In genomic region chr3:142853270-142854163, GRCh38 we compare ENCODE assay signal across 10 cellular contexts. TPM values are rescaled to one million over a fixed set of nuclear protein-coding genes. Genes with fewer than 3 reads are reported as not detected.
A peak's percentile ranks its signal among the peaks of the same experiment; 100 is the strongest.
DNase-seq lines count a peak whose midpoint lies in the region; ATAC-seq, FAIRE-seq and TF ChIP-seq lines count a peak whose summit lies in the region.
"Had no signal": no experiment of that assay in that cellular context is flagged by ENCODE, and none has a peak within 500 bp of the region (broad histone marks: within the 10 kb centered on the region; RNA-seq: fewer than 3 reads in every experiment).

No MANE protein-coding gene starts in this region.

- H2BK5ac ChIP-seq in H1 (ENCODE audit: low read depth, low read length) = no peak overlapping the region

- no peak overlapping the region for H3K14ac ChIP-seq in H1 (ENCODE audit: insufficient read length)

- intact Hi-C loops in sigmoid colon (cut with DNase I) = no loop called here

- TF ChIP-seq EP300 in H1 (IDR thresholded peaks at IDR 0.05; ENCODE audit: borderline replicate concordance in 1 of 2, low read depth in 2 of 2, low read length in 2 of 2) (no peak), sigmoid colon (IDR thresholded peaks at IDR 0.05) (no peak)

- H3K23me2 ChIP-seq in H1 (ENCODE audit: low read depth, low read length) = no peaks in the 10 kb centered on the region

- no peak overlapping the region for H4K8ac ChIP-seq in H1 (ENCODE audit: extremely low read depth, insufficient read depth, low read length)

- H2AFZ ChIP-seq in H1 (ENCODE audit: low read length) = no peak overlapping the region

- H3K27ac ChIP-seq in H1 (ENCODE audit: low read depth, low read length) = no peak overlapping the region
- no peak overlapping the region for H3K27ac ChIP-seq in sigmoid colon
- H3K27ac ChIP-seq: gastroesophageal sphincter had no signal

- H3K9me3 ChIP-seq in H1 (ENCODE audit: insufficient read depth in 2 of 2, low read depth in 1 of 2, low read length in 1 of 2) (no peaks in the 10 kb centered on the region), sigmoid colon (no peaks in the 10 kb centered on the region)
- H3K9me3 ChIP-seq: gastroesophageal sphincter had no signal

- no peak overlapping the region for H3K56ac ChIP-seq in H1 (replicated peaks; ENCODE audit: insufficient read length, low read depth, low read length)

- H3K79me2 ChIP-seq in H1 (ENCODE audit: control insufficient read depth in 1 of 2, insufficient read depth in 2 of 2, low read length in 2 of 2) = no peaks in the 10 kb centered on the region

- no peak overlapping the region for H2BK120ac ChIP-seq in H1 (replicated peaks; ENCODE audit: low read depth, low read length)

- H2BK20ac ChIP-seq in H1 (ENCODE audit: low read length) = no peak overlapping the region

- no peak overlapping the region for H4K91ac ChIP-seq in H1 (replicated peaks; ENCODE audit: insufficient read length, low read length)

- ATAC-seq in GM18511 (IDR thresholded peaks at IDR 0.05; ENCODE audit: unreplicated experiment) (peak; percentile 58), omental fat pad (ENCODE audit: low FRiP score) (peak; percentile 80), HG02884 (IDR thresholded peaks at IDR 0.05; ENCODE audit: unreplicated experiment) (no peak), GM18498 (IDR thresholded peaks at IDR 0.05; ENCODE audit: unreplicated experiment) (no peak)
- ATAC-seq: gastroesophageal sphincter had no signal

- 0 out of 2 replicates have a peak overlapping the region, but pooled peaks have one; percentile 26 for H3K18ac ChIP-seq in H1 (ENCODE audit: extremely low read depth, low read length)

- no peak overlapping the region for H2BK15ac ChIP-seq in H1 (ENCODE audit: low read length)

- no peak overlapping the region for H3K4ac ChIP-seq in H1 (replicated peaks; ENCODE audit: insufficient read length, low read depth, low read length)

- no peak for TF ChIP-seq CTCF in H1 (IDR thresholded peaks at IDR 0.05; ENCODE audit: control extremely low read depth in 1 of 3, insufficient read depth in 1 of 3, low read depth in 1 of 3, low read length in 3 of 3)
- TF ChIP-seq CTCF in omental fat pad (IDR thresholded peaks at IDR 0.05) = no peak
- TF ChIP-seq CTCF in sigmoid colon (IDR thresholded peaks at IDR 0.05) = no peak

- no peaks in the 10 kb centered on the region for H3K27me3 ChIP-seq in H1 (replicated peaks in 1 of 4; ENCODE audit: control insufficient read depth in 3 of 4, extremely low read depth in 1 of 4, insufficient read depth in 3 of 4, low read length in 3 of 4)
- no peaks in the 10 kb centered on the region for H3K27me3 ChIP-seq in sigmoid colon
- H3K27me3 ChIP-seq: gastroesophageal sphincter had no signal

- no peak overlapping the region for H3K23ac ChIP-seq in H1 (ENCODE audit: insufficient read length)

- DNase-seq in NCI-H1694 (lab: John Stamatoyannopoulos, UW) (peak; percentile 57), H1 (ENCODE audit: low read depth in 1 of 2, low spot score in 2 of 2) (no peak), omental fat pad (ENCODE audit: low spot score) (no peak), sigmoid colon (no peak)
- no peak for DNase-seq in stimulated activated CD4-positive, alpha-beta T cell treated with anti-CD3 and anti-CD28 coated beads, Interleukin-2, amount 100 ng/mL, for 48 hours
- DNase-seq: T1000 had no signal

- H3K4me3 ChIP-seq in H1 (ENCODE audit: extremely low read depth in 1 of 4, insufficient read depth in 2 of 4, low read depth in 3 of 4, low read length in 4 of 4) (no peak overlapping the region), sigmoid colon (no peak overlapping the region)
- H3K4me3 ChIP-seq: gastroesophageal sphincter had no signal

- H3K4me1 ChIP-seq in H1 (replicated peaks in 1 of 4; ENCODE audit: control insufficient read depth in 3 of 4, insufficient read depth in 4 of 4, low read length in 3 of 4) = peaks cover 4 to 20% (median 14%) of the 10 kb centered on the region in 4 experiments
- no peaks in the 10 kb centered on the region for H3K4me1 ChIP-seq in sigmoid colon
- H3K4me1 ChIP-seq: gastroesophageal sphincter had no signal

- no peak overlapping the region for H3K9ac ChIP-seq in H1 (replicated peaks in 1 of 4; ENCODE audit: extremely low read depth in 1 of 4, low read depth in 3 of 4, low read length in 3 of 4)

- no peak for TF ChIP-seq POLR2A in H1 (IDR thresholded peaks at IDR 0.05; ENCODE audit: control extremely low read depth in 1 of 2, low read depth in 2 of 2, low read length in 2 of 2)
- TF ChIP-seq POLR2A in sigmoid colon (IDR thresholded peaks at IDR 0.05) = no peak

- no peaks in the 10 kb centered on the region for H3K79me1 ChIP-seq in H1 (ENCODE audit: low read depth, low read length)

- no peaks in the 10 kb centered on the region for H4K20me1 ChIP-seq in H1 (replicated peaks in 1 of 2; ENCODE audit: control insufficient read depth in 1 of 2, insufficient read depth in 2 of 2, low read length in 2 of 2)

- H3K4me2 ChIP-seq in H1 (ENCODE audit: insufficient read depth in 1 of 2, low read depth in 2 of 2, low read length in 2 of 2) = peak overlapping the region in 1 of 2 experiments; percentile 26; a peak in 2 of 4 replicates

- no peak for FAIRE-seq in H1 (lab: Jason Lieb, UNC)

- no peak overlapping the region for H2AK5ac ChIP-seq in H1 (ENCODE audit: low read depth, low read length)

- WGBS in H1 (ENCODE audit: extremely low coverage in 1 of 2, insufficient coverage in 1 of 2, insufficient read length in 1 of 2, insufficient replicate concordance in 2 of 2, low coverage in 1 of 2, low lambda C conversion rate in 2 of 2, missing lambda C conversion rate in 1 of 2), 2 experiments = 70% methylated on average over 10 of the region's 10 CpGs; no CpG with 5 or more reads in 1 of the 2 experiments
- 53 to 63% methylated on average over 10 of the region's 10 CpGs for WGBS in sigmoid colon, 2 donors

- H3K36me3 ChIP-seq in H1 (ENCODE audit: control insufficient read depth in 2 of 4, insufficient read depth in 4 of 4, low read length in 3 of 4) (no peaks in the 10 kb centered on the region; a peak in 1 of 8 replicates), sigmoid colon (no peaks in the 10 kb centered on the region)
- H3K36me3 ChIP-seq: gastroesophageal sphincter had no signal

- H4K5ac ChIP-seq in H1 (ENCODE audit: insufficient read length, low read depth, low read length) = no peak overlapping the region

- POLR2A ChIA-PET in H1 (lab: Charles Lee; ENCODE audit: partially characterized antibody) = interaction anchor here (0.8 to 1.1 kb wide), 3 partner anchors 10 to 406 kb away, joined by 3 to 6 read pairs (median 3); no protein-coding TSS in a partner anchor

- no peak overlapping the region for H2BK12ac ChIP-seq in H1 (ENCODE audit: low read depth, low read length)

- CTCF ChIA-PET in H1 (lab: Charles Lee; ENCODE audit: partially characterized antibody) = interaction anchor here (0.7 to 6.9 kb wide), 13 partner anchors 10 to 485 kb away, joined by 3 to 56 read pairs (median 5); no protein-coding TSS in a partner anchor

- no peak for TF ChIP-seq RAD21 in H1 (IDR thresholded peaks at IDR 0.05 in 1 of 2, conservative IDR thresholded peaks at IDR 0.05 in 1 of 2; ENCODE audit: low read depth in 2 of 2, low read length in 2 of 2)

TF ChIP-seq in H1, 55 proteins besides CTCF, POLR2A, EP300 and RAD21 (continues in another document):
- TF ChIP-seq SP1 (IDR thresholded peaks at IDR 0.05; ENCODE audit: low read depth, low read length) (no peak), NANOG (IDR thresholded peaks at IDR 0.05; ENCODE audit: insufficient read depth, low read depth, low read length, poor library complexity, severe bottlenecking) (no peak), TEAD4 (IDR thresholded peaks at IDR 0.05; ENCODE audit: low read depth, low read length) (no peak), RBBP5 (IDR thresholded peaks at IDR 0.05; ENCODE audit: borderline replicate concordance, low read depth, low read length) (no peak), BRCA1 (IDR thresholded peaks at IDR 0.05; ENCODE audit: low read depth, low read length) (no peak), RXRA (IDR thresholded peaks at IDR 0.05; ENCODE audit: insufficient read depth, low read depth, low read length) (no peak), FOSL1 (IDR thresholded peaks at IDR 0.05; ENCODE audit: insufficient read depth, low read depth, low read length) (no peak), USF2 (IDR thresholded peaks at IDR 0.05; ENCODE audit: low read length) (no peak), JUN (IDR thresholded peaks at IDR 0.05; ENCODE audit: low read depth, low read length) (no peak), SRF (IDR thresholded peaks at IDR 0.05; ENCODE audit: low read depth, low read length) (no peak), RNF2 (IDR thresholded peaks at IDR 0.05; ENCODE audit: borderline replicate concordance, low read depth, low read length, missing control alignments, poor library complexity, severe bottlenecking) (no peak), KDM4A (IDR thresholded peaks at IDR 0.05; ENCODE audit: low read depth, low read length, severe bottlenecking) (no peak), HDAC2 (IDR thresholded peaks at IDR 0.05; ENCODE audit: borderline replicate concordance in 1 of 2, low read depth in 2 of 2, low read length in 2 of 2) (no peak), SP2 (IDR thresholded peaks at IDR 0.05; ENCODE audit: low read length) (no peak), KDM1A (IDR thresholded peaks at IDR 0.05; ENCODE audit: borderline replicate concordance, low read length) (no peak), YY1 (IDR thresholded peaks at IDR 0.05; ENCODE audit: low read depth, low read length) (no peak), CHD2 (IDR thresholded peaks at IDR 0.05; ENCODE audit: low read length) (no peak)

RNA-seq across cellular contexts. Expression of gene PCOLCE2, which starts 35.4 kb away (rescaled TPM):
- total RNA-seq in H1 (2021; fragmentation: NEBNext Ultra II Directional; extraction: Animal tissue kit (Norgen Biotek cat#: 25700)) = 11.6 and 12.6 TPM in 2 replicates
- polyA plus RNA-seq in H1 (2011; rRNA removed) (9.4 and 11.1 TPM in 2 replicates), sigmoid colon (10 to 100 TPM in 1 of 3 donors, 1 to 10 TPM in 1, not detected in 1; 3.6 to 13.2 TPM)
- 12.1 TPM for polyA plus RNA-seq in H1 (2011; cell fraction: cytosol; rRNA removed)
- 19.0 TPM for polyA plus RNA-seq in H1 (2011; cell fraction: nucleus; rRNA removed)
- 10.8 to 18.7 TPM (median 12.4 TPM) in 4 replicates for polyA plus RNA-seq in H1 (2012, experiment 1 of 2)
- 4.8 TPM for polyA plus RNA-seq in H1 (2012, experiment 2 of 2)
- polyA plus RNA-seq in H1 (2013, experiment 1 of 2) = 11.2 TPM
- 11.5 TPM for polyA plus RNA-seq in H1 (2013, experiment 2 of 2)
- 19.1 and 25.5 TPM in 2 replicates for polyA minus RNA-seq in H1 (2011; rRNA and poly(A)+ RNA removed)
- 11.7 TPM for polyA minus RNA-seq in H1 (2011; cell fraction: cytosol; rRNA and poly(A)+ RNA removed)
- polyA minus RNA-seq in H1 (2011; cell fraction: nucleus; rRNA and poly(A)+ RNA removed) = 28.9 TPM
- total RNA-seq in omental fat pad (100 to 1,000 TPM in 3 of 4 donors, 10 to 100 TPM in 1; 70.3 to 238 (median 159) TPM), sigmoid colon (10 to 100 TPM in 3 of 4 donors, 1 to 10 TPM in 1; 7.7 to 33.9 (median 21.2) TPM)

Comparison
In these comparisons a context has a peak if more than half of its experiments do, and no peak if none do; other contexts are left out.
1. ATAC-seq: peak in GM18511 (single experiment) and omental fat pad (single experiment); none in HG02884 (single experiment) and GM18498 (single experiment).